24 cellular contexts compared by ENCODE assay signal in the genomic region with DNA sequence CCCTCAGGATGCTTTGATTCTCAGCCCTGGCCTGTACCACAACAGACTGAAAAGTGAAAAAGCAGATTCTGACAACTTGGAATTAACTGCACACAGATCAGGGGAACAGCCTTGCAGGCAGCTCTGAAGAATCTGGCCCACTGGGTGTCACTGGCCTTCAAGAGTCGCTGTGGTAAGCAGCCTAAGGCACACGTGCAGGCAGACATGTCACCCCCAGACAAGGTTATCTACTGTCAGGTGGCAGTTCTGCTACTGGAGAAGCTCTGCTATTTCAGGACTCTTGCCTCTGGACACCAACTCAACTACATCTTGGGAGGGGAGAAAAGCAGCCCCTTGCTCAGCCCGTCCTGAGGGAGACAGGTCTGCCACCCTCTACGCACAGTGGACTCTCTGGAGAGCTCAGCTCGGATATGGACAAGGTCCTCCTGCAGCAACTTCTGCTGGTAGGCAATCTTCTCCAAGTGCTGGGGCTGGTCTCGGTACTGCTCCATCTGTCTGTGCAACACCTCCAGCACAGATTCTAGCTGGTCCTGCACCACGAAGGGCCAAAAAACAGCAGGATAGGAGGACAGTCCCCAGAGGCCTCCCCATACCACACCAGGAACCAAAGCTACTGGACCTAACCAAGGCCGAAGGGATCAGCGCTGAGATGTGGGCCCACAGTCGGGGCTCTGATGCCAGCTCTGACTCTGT.
"Had no signal": no experiment of that assay in that cellular context is flagged by ENCODE, and none has a peak within 500 bp of the region (broad histone marks: within the 10 kb centered on the region; RNA-seq: fewer than 3 reads in every experiment).

No MANE protein-coding gene starts in this region.

- H3K27me3 ChIP-seq: ascending aorta, brain microvascular endothelial cell, dorsolateral prefrontal cortex, esophagus squamous epithelium, gastrocnemius medialis, neural progenitor cell, tibial artery had no signal

- H3K27ac ChIP-seq: ascending aorta, brain microvascular endothelial cell, dorsolateral prefrontal cortex, esophagus squamous epithelium, gastrocnemius medialis, lower lobe of right lung, neural progenitor cell, tibial artery had no signal

- DNase-seq: activated B cell treated with CpG ODN at 0.5 μM for 24 hours; activated CD4-positive, alpha-beta T cell treated with anti-CD3 and anti-CD28 coated beads for 36 hours; activated CD4-positive, alpha-beta T cell treated with anti-CD3 and anti-CD28 coated beads, Interleukin-2, amount 50 U/mL, for 48 hours; activated CD8-positive, alpha-beta memory T cell treated with anti-CD3 and anti-CD28 coated beads, Interleukin-2, amount 50 U/mL, for 48 hours; activated effector memory CD4-positive, alpha-beta T cell treated with Interleukin-2 at 50 U/mL for 16 hours; activated naive CD4-positive, alpha-beta T cell treated with anti-CD3 and anti-CD28 coated beads for 36 hours; activated T-cell treated with anti-CD3 and anti-CD28 coated beads, Interleukin-2, amount 50 U/mL, for 48 hours; brain microvascular endothelial cell; dorsolateral prefrontal cortex; effector memory CD8-positive, alpha-beta T cell; esophagus squamous epithelium; gastrocnemius medialis; lower lobe of right lung; naive thymus-derived CD8-positive, alpha-beta T cell; stimulated activated CD4-positive, alpha-beta T cell treated with anti-CD3 and anti-CD28 coated beads, Interleukin-12 subunit alpha, Interleukin-12 subunit beta, amount 100 ng/mL, for 4 hours; stimulated activated CD4-positive, alpha-beta T cell treated with anti-CD3 and anti-CD28 coated beads, Interleukin-4, amount 100 ng/mL, for 4 hours; stimulated activated naive CD8-positive, alpha-beta T cell treated with anti-CD3 and anti-CD28 coated beads, Interleukin-15, amount 100 ng/mL, for 72 hours had no signal

- H3K36me3 ChIP-seq: brain microvascular endothelial cell, gastrocnemius medialis, neural progenitor cell had no signal

- FAIRE-seq: colon, islet of Langerhans had no signal

- H3K27ac Mint-ChIP-seq: activated B cell treated with CpG ODN at 0.5 μM for 24 hours; activated CD4-positive, alpha-beta T cell treated with anti-CD3 and anti-CD28 coated beads for 36 hours; activated naive CD4-positive, alpha-beta T cell treated with anti-CD3 and anti-CD28 coated beads for 36 hours; neural progenitor cell; T-helper 1 cell treated with Interleukin-12 subunit alpha and Interleukin-12 subunit beta and Interleukin-4 antibody, amounts not matched to agents 30 μg/mL and 1 μg/mL, for 36 hours had no signal

- ATAC-seq: activated CD4-positive, alpha-beta T cell treated with anti-CD3 and anti-CD28 coated beads for 36 hours; effector memory CD8-positive, alpha-beta T cell; naive thymus-derived CD8-positive, alpha-beta T cell had no signal

- H3K9me3 ChIP-seq: ascending aorta, esophagus squamous epithelium, gastrocnemius medialis, lower lobe of right lung, tibial artery had no signal

- H2AFZ ChIP-seq: neural progenitor cell had no signal

- H3K9me3 Mint-ChIP-seq: activated B cell treated with CpG ODN at 0.5 μM for 24 hours; activated naive CD4-positive, alpha-beta T cell treated with anti-CD3 and anti-CD28 coated beads for 36 hours; central memory CD8-positive, alpha-beta T cell; effector memory CD8-positive, alpha-beta T cell; naive thymus-derived CD8-positive, alpha-beta T cell; neural progenitor cell; stimulated activated naive CD8-positive, alpha-beta T cell treated with anti-CD3 and anti-CD28 coated beads, Interleukin-15, amount 100 ng/mL, for 72 hours; T-helper 1 cell treated with Interleukin-12 subunit alpha and Interleukin-12 subunit beta and Interleukin-4 antibody, amounts not matched to agents 30 μg/mL and 1 μg/mL, for 36 hours had no signal

- H3K9ac ChIP-seq: neural progenitor cell had no signal

- H3K4me2 ChIP-seq: neural progenitor cell had no signal

- H3K4me3 ChIP-seq: ascending aorta, dorsolateral prefrontal cortex, esophagus squamous epithelium, gastrocnemius medialis, lower lobe of right lung, neural progenitor cell, tibial artery had no signal

- H3K36me3 Mint-ChIP-seq: naive thymus-derived CD8-positive, alpha-beta T cell had no signal
